16 cellular contexts compared by ENCODE assay signal in the genomic region with DNA sequence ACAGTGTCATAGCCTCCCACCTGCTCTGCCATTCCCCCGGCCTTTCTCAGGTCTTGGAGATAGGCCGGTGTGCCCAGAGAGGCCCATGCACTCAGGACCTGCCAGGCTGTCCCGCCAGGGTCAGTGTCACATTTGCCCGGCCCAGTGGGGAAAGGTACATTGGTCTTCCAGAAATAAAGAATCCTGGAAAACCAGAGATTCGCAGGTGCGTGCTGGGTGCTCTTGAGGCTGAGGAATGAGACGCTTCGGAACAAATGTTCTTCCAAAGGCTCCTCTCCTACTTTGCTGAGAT.
"Had no signal": no experiment of that assay in that cellular context is flagged by ENCODE, and none has a peak within 500 bp of the region (broad histone marks: within the 10 kb centered on the region; RNA-seq: fewer than 3 reads in every experiment).

No MANE protein-coding gene starts in this region.

- H3K36me3 Mint-ChIP-seq: activated naive CD4-positive, alpha-beta T cell treated with anti-CD3 and anti-CD28 coated beads, Interleukin-2, amount 50 U/mL, for 72 hours; naive thymus-derived CD4-positive, alpha-beta T cell had no signal

- ATAC-seq: activated naive CD4-positive, alpha-beta T cell treated with anti-CD3 and anti-CD28 coated beads, Interleukin-2, amount 50 U/mL, for 72 hours; naive thymus-derived CD4-positive, alpha-beta T cell; SK-N-SH treated with all-trans-retinoic acid at 6 μM for 48 hours; stimulated activated naive CD8-positive, alpha-beta T cell treated with anti-CD3 and anti-CD28 coated beads, Interleukin-15, Interleukin-2, amounts not matched to agents 100 U/mL and 50 U/mL, for 24 hours; T-helper 17 cell had no signal

- DNase-seq: activated naive CD4-positive, alpha-beta T cell; esophagus squamous epithelium; midbrain; nucleus accumbens; stimulated activated CD4-positive, alpha-beta T cell treated with anti-CD3 and anti-CD28 coated beads, Interleukin-2, amount 100 ng/mL, for 48 hours; stimulated activated naive CD8-positive, alpha-beta T cell treated with anti-CD3 and anti-CD28 coated beads, Interleukin-15, Interleukin-2, amounts not matched to agents 100 U/mL and 50 U/mL, for 24 hours; T-helper 17 cell; T1000; thyroid gland had no signal

- H3K27me3 ChIP-seq: esophagus squamous epithelium, right atrium auricular region, thyroid gland, upper lobe of left lung had no signal

- H3K36me3 ChIP-seq: esophagus squamous epithelium, right atrium auricular region, thyroid gland, upper lobe of left lung had no signal

- H3K9me3 Mint-ChIP-seq: central memory CD8-positive, alpha-beta T cell; dendritic cell treated with granulocyte-macrophage colony-stimulating factor and Interleukin-4, amounts not matched to agents 40 ng/mL and 50 ng/mL, for 4 days had no signal

- H3K27ac Mint-ChIP-seq: dendritic cell treated with granulocyte-macrophage colony-stimulating factor and Interleukin-4, amounts not matched to agents 40 ng/mL and 50 ng/mL, for 4 days; naive thymus-derived CD4-positive, alpha-beta T cell; T-helper 17 cell had no signal

- H3K27ac ChIP-seq: esophagus squamous epithelium, right atrium auricular region, thyroid gland, upper lobe of left lung had no signal

- H3K27me3 Mint-ChIP-seq: dendritic cell treated with granulocyte-macrophage colony-stimulating factor and Interleukin-4, amounts not matched to agents 40 ng/mL and 50 ng/mL, for 4 days; naive thymus-derived CD4-positive, alpha-beta T cell had no signal

- H3K9me3 ChIP-seq: esophagus squamous epithelium, right atrium auricular region, thyroid gland had no signal

- H3K4me3 ChIP-seq: esophagus squamous epithelium, right atrium auricular region, thyroid gland, upper lobe of left lung had no signal

- H3K4me1 ChIP-seq: esophagus squamous epithelium, right atrium auricular region, thyroid gland, upper lobe of left lung had no signal

- H3K4me1 Mint-ChIP-seq: central memory CD8-positive, alpha-beta T cell; naive thymus-derived CD4-positive, alpha-beta T cell; T-helper 17 cell had no signal

- H3K4me3 Mint-ChIP-seq: central memory CD8-positive, alpha-beta T cell; dendritic cell treated with granulocyte-macrophage colony-stimulating factor and Interleukin-4, amounts not matched to agents 40 ng/mL and 50 ng/mL, for 4 days; T-helper 17 cell had no signal
